In genomic region chr16:30065943-30066881, GRCh38 we compare ENCODE assay signal across 8 cellular contexts. TPM values are rescaled to one million over a fixed set of nuclear protein-coding genes. Genes with fewer than 3 reads are reported as not detected.
A peak's percentile ranks its signal among the peaks of the same experiment; 100 is the strongest.
DNase-seq lines count a peak whose midpoint lies in the region; ATAC-seq and TF ChIP-seq lines count a peak whose summit lies in the region.

No MANE protein-coding gene starts in this region.

- H2BK15ac ChIP-seq in mesenchymal stem cell (ENCODE audit: low read depth, poor library complexity, severe bottlenecking): peak overlapping the region; percentile 86

- peak overlapping the region; percentile 89 to 95 for H3K4ac ChIP-seq in mesenchymal stem cell (ENCODE audit: low read depth in 1 of 2, low read length in 2 of 2)

- intact Hi-C loops in colonic mucosa (cut with DNase I): no loop called here

- peak overlapping the region; percentile 98 for H4K91ac ChIP-seq in mesenchymal stem cell (ENCODE audit: low read length)

- peak overlapping the region; percentile 81 to 85 for H3K23ac ChIP-seq in mesenchymal stem cell (ENCODE audit: low read length in 2 of 2)

- H3K18ac ChIP-seq in mesenchymal stem cell (ENCODE audit: low read depth in 1 of 2, low read length in 2 of 2): peak overlapping the region; percentile 95 to 100

- H3K27ac ChIP-seq in SJCRH30 (peak overlapping the region; percentile 86), colonic mucosa (peak overlapping the region; percentile 96), mesenchymal stem cell (ENCODE audit: low read length, poor library complexity, severe bottlenecking) (peak overlapping the region; percentile 93), temporal lobe (ENCODE audit: low read depth, low read length) (peak overlapping the region; percentile 98)

- H3K9me3 ChIP-seq in SJCRH30 (replicated peaks) (no peaks in the 10 kb centered on the region), colonic mucosa (no peaks in the 10 kb centered on the region), mesenchymal stem cell (ENCODE audit: control insufficient read depth, low read length) (no peaks in the 10 kb centered on the region)

- H4K8ac ChIP-seq in mesenchymal stem cell (ENCODE audit: low read length): peak overlapping the region; percentile 86

- ATAC-seq in GM21360 (IDR thresholded peaks at IDR 0.05; ENCODE audit: unreplicated experiment): no peak

- no peak for TF ChIP-seq CTCF in colonic mucosa (IDR thresholded peaks at IDR 0.05)

- H3K4me2 ChIP-seq in mesenchymal stem cell (ENCODE audit: low read length, poor library complexity, severe bottlenecking): peak overlapping the region; percentile 98

- H2AFZ ChIP-seq in mesenchymal stem cell (ENCODE audit: low read depth, low read length): peak overlapping the region; percentile 33

- H3K4me1 ChIP-seq in SJCRH30: peaks cover 16% of the 10 kb centered on the region
- H3K4me1 ChIP-seq in colonic mucosa: peaks cover 13% of the 10 kb centered on the region
- H3K4me1 ChIP-seq in mesenchymal stem cell (ENCODE audit: control insufficient read depth, insufficient read depth, low read depth, low read length): peaks cover 36% of the 10 kb centered on the region

- H2BK5ac ChIP-seq in mesenchymal stem cell (ENCODE audit: low read depth, low read length, poor library complexity, severe bottlenecking): peak overlapping the region; percentile 92

- peak; percentile 31 for DNase-seq in activated CD4-positive, alpha-beta T cell treated with anti-CD3 and anti-CD28 coated beads for 1 hour
- DNase-seq in activated CD4-positive, alpha-beta T cell treated with anti-CD3 and anti-CD28 coated beads for 4 hours: no peak
- DNase-seq in SJCRH30 (peak; percentile 31 to 51), colonic mucosa (peak; percentile 52), mesenchymal stem cell (no peak), DMS114 treated with DMSO at 0.1 percent for 48 hours (lab: John Stamatoyannopoulos, UW; ENCODE audit: unreplicated experiment) (no peak)

- peak overlapping the region; percentile 98 to 100 for H3K9ac ChIP-seq in colonic mucosa (ENCODE audit: low read depth in 2 of 2, low read length in 2 of 2)
- H3K9ac ChIP-seq in mesenchymal stem cell (ENCODE audit: low read length): peak overlapping the region; percentile 100

- peak overlapping the region; percentile 41 for H2AK5ac ChIP-seq in mesenchymal stem cell (ENCODE audit: low read length, severe bottlenecking)

- 4% methylated on average over 41 of the region's 48 CpGs for whole genome bisulfite sequencing in mesenchymal stem cell

- H2BK120ac ChIP-seq in mesenchymal stem cell (ENCODE audit: low read depth, low read length): peak overlapping the region; percentile 93

- peak overlapping the region; percentile 61 to 86 for H2BK12ac ChIP-seq in mesenchymal stem cell (ENCODE audit: low read length in 2 of 2)

- H3K27me3 ChIP-seq in SJCRH30 (no peaks in the 10 kb centered on the region), colonic mucosa (no peaks in the 10 kb centered on the region), mesenchymal stem cell (ENCODE audit: control insufficient read depth in 1 of 2, insufficient read depth in 1 of 2, low read length in 2 of 2) (no peaks in the 10 kb centered on the region)

- H3K14ac ChIP-seq in mesenchymal stem cell (ENCODE audit: low read length in 2 of 2): peak overlapping the region; percentile 77 to 100

- peaks cover 47% of the 10 kb centered on the region for H3K36me3 ChIP-seq in SJCRH30
- peaks cover 26% of the 10 kb centered on the region for H3K36me3 ChIP-seq in colonic mucosa
- peaks cover 41 to 45% of the 10 kb centered on the region in 2 experiments for H3K36me3 ChIP-seq in mesenchymal stem cell (ENCODE audit: control insufficient read depth in 1 of 2, insufficient read depth in 2 of 2, low read depth in 1 of 2, low read length in 2 of 2)

- peaks cover 8% of the 10 kb centered on the region for H3K79me1 ChIP-seq in mesenchymal stem cell (replicated peaks; ENCODE audit: low read length, poor library complexity, severe bottlenecking)

- H3K4me3 ChIP-seq in SJCRH30 (peak overlapping the region; percentile 83), colonic mucosa (peak overlapping the region; percentile 89), mesenchymal stem cell (ENCODE audit: insufficient read depth in 1 of 2, low read depth in 1 of 2, low read length in 2 of 2) (peak overlapping the region; percentile 98)

RNA-seq across cellular contexts. Expression of gene ALDOA, which starts 0.7 kb away (rescaled TPM):
- total RNA-seq in SJCRH30 (2014; rRNA removed; shearing (Covaris generic)): 646 and 744 TPM in 2 replicates
- total RNA-seq in colonic mucosa (1,000 to 10,000 TPM; 2,396 to 2,926 TPM), temporal lobe (83.6 TPM)
- polyA plus RNA-seq in mesenchymal stem cell (2013, experiment 1 of 2): 915 TPM
- polyA plus RNA-seq in mesenchymal stem cell (2013, experiment 2 of 2): 888 TPM

RNA-seq across cellular contexts. Expression of gene PPP4C, which starts 9.6 kb away (rescaled TPM):
- total RNA-seq in SJCRH30 (2014; rRNA removed; shearing (Covaris generic)): 96.7 and 99.4 TPM in 2 replicates
- total RNA-seq in colonic mucosa (100 to 1,000 TPM; 111 to 156 TPM), temporal lobe (52.1 TPM)
- 94.1 TPM for polyA plus RNA-seq in mesenchymal stem cell (2013, experiment 1 of 2)
- polyA plus RNA-seq in mesenchymal stem cell (2013, experiment 2 of 2): 95.2 TPM

RNA-seq across cellular contexts. Expression of gene TBX6, which starts 25.5 kb away (rescaled TPM):
- 0.18 and 0.73 TPM in 2 replicates for total RNA-seq in SJCRH30 (2014; rRNA removed; shearing (Covaris generic))
- total RNA-seq in colonic mucosa: 1 to 10 TPM in 1 of 2 donors, under 1 TPM in 1; 0.85 to 1.6 TPM
- 0.28 TPM for polyA plus RNA-seq in mesenchymal stem cell (2013, experiment 1 of 2)
- polyA plus RNA-seq in mesenchymal stem cell (2013, experiment 2 of 2): 0.29 TPM
- total RNA-seq in temporal lobe: 0.25 TPM

RNA-seq across cellular contexts. Expression of gene YPEL3, which starts 29.8 kb away (rescaled TPM):
- 10.3 and 13.0 TPM in 2 replicates for total RNA-seq in SJCRH30 (2014; rRNA removed; shearing (Covaris generic))
- 10 to 100 TPM; 15.5 to 39.2 TPM for total RNA-seq in colonic mucosa
- 36.0 TPM for polyA plus RNA-seq in mesenchymal stem cell (2013, experiment 1 of 2)
- polyA plus RNA-seq in mesenchymal stem cell (2013, experiment 2 of 2): 34.5 TPM
- 25.8 TPM for total RNA-seq in temporal lobe

RNA-seq across cellular contexts. Expression of gene TLCD3B, which starts 35.1 kb away (rescaled TPM):
- total RNA-seq in SJCRH30 (2014; rRNA removed; shearing (Covaris generic)): 0.49 and 0.58 TPM in 2 replicates
- total RNA-seq in colonic mucosa: under 1 TPM; 0.16 to 0.49 TPM
- polyA plus RNA-seq in mesenchymal stem cell (2013, experiment 1 of 2): 0.08 TPM
- 0.05 TPM for polyA plus RNA-seq in mesenchymal stem cell (2013, experiment 2 of 2)
- 22.1 TPM for total RNA-seq in temporal lobe

Comparison
In these comparisons a context has a peak if more than half of its experiments do, and no peak if none do; other contexts are left out.
1. DNase-seq: peak in activated CD4-positive, alpha-beta T cell treated with anti-CD3 and anti-CD28 coated beads for 1 hour (single experiment), SJCRH30 (2 of 2) and colonic mucosa (single experiment); none in activated CD4-positive, alpha-beta T cell treated with anti-CD3 and anti-CD28 coated beads for 4 hours (0 of 2), mesenchymal stem cell (single experiment) and DMS114 treated with DMSO at 0.1 percent for 48 hours (single experiment).
2. Peak in every context shown above with its lines, with median percentiles within 50 percentile points of each other: H3K27ac ChIP-seq and H3K4me3 ChIP-seq.